In the genomic region with DNA sequence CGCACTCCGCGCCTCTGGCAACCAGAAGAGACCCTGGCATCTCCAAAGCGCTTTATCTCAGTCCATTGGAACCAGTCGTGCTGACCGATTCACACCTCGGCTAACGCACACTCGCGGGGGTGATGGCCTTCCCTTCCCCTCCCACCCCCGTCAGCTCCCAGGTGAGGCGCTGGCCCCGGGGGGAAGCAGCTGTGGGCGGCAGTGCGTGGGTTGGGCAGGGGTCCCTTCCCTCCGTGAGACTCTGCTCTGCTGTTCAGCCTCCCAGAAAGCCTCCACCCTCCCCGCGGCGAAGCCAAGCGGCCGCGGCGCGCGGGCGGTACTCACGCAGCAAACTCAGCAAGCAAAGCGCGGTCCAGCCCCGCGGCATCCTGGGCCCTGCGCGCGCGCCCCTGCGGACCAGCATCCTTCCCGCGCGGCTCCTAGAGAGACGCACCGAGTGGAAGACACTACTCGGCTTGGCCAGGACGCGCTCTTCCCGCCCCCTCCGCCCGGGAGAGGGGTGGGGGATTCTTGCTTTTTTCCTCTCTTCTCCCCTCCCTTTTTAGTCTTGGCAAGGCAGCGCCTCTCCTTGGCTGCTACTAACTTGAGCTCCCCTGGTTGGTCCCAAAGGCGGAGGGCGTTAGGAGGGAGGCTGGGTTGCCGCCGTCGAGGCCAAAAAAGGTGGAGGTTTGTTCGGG, we compare ENCODE assay signal across 1 cellular context.
TF ChIP-seq lines count a peak whose summit lies in the region.

A gene with protein sequence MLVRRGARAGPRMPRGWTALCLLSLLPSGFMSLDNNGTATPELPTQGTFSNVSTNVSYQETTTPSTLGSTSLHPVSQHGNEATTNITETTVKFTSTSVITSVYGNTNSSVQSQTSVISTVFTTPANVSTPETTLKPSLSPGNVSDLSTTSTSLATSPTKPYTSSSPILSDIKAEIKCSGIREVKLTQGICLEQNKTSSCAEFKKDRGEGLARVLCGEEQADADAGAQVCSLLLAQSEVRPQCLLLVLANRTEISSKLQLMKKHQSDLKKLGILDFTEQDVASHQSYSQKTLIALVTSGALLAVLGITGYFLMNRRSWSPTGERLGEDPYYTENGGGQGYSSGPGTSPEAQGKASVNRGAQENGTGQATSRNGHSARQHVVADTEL (minus strand): TSS at position 448 of the 677 bp plus-strand sequence. CDS start 45 bp downstream, at position 403.

TF ChIP-seq in K562, 482 proteins besides CTCF, POLR2A, EP300 and RAD21 (continued from another document):
- TF ChIP-seq, protein P1, sequence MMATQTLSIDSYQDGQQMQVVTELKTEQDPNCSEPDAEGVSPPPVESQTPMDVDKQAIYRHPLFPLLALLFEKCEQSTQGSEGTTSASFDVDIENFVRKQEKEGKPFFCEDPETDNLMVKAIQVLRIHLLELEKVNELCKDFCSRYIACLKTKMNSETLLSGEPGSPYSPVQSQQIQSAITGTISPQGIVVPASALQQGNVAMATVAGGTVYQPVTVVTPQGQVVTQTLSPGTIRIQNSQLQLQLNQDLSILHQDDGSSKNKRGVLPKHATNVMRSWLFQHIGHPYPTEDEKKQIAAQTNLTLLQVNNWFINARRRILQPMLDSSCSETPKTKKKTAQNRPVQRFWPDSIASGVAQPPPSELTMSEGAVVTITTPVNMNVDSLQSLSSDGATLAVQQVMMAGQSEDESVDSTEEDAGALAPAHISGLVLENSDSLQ (IDR thresholded peaks at IDR 0.05): no peak
- TF ChIP-seq HOXB6 (CRISPR knock-in tag; IDR thresholded peaks at IDR 0.05; ENCODE audit: borderline replicate concordance): no peak
